ENCODE assay signal across 14 cellular contexts in genomic region chr14:51336304-51336703, GRCh38.
DNase-seq lines count a peak whose midpoint lies in the region; ATAC-seq and TF ChIP-seq lines count a peak whose summit lies in the region.
"Had no signal": no experiment of that assay in that cellular context is flagged by ENCODE, and none has a peak within 500 bp of the region (broad histone marks: within the 10 kb centered on the region; RNA-seq: fewer than 3 reads in every experiment).

No MANE protein-coding gene starts in this region.

- H3K4me1 ChIP-seq in RWPE2 (ENCODE audit: insufficient read depth, poor library complexity, severe bottlenecking) (peaks cover 33% of the 10 kb centered on the region), left ventricle myocardium inferior (peaks cover 27% of the 10 kb centered on the region), subcutaneous abdominal adipose tissue (ENCODE audit: control insufficient read depth in 5 of 5, insufficient read depth in 5 of 5, low read length in 5 of 5) (peaks cover 13 to 45% (median 43%) of the 10 kb centered on the region in 5 donors)

- no peak for ATAC-seq in RWPE2 (ENCODE audit: low read depth)

- intact Hi-C loops in left ventricle myocardium inferior (cut with micrococcal nuclease) = no loop called here

- H3K27me3 ChIP-seq in RWPE2 (ENCODE audit: insufficient read depth, poor library complexity, severe bottlenecking) = no peaks in the 10 kb centered on the region
- H3K27me3 ChIP-seq in left ventricle myocardium inferior (ENCODE audit: low read depth) = no peaks in the 10 kb centered on the region
- no peaks in the 10 kb centered on the region for H3K27me3 ChIP-seq in subcutaneous abdominal adipose tissue (ENCODE audit: control insufficient read depth in 5 of 5, insufficient read depth in 4 of 5, low read length in 5 of 5)

- H3K36me3 ChIP-seq in RWPE2 (ENCODE audit: low read depth) = no peaks in the 10 kb centered on the region
- no peaks in the 10 kb centered on the region for H3K36me3 ChIP-seq in left ventricle myocardium inferior
- H3K36me3 ChIP-seq in subcutaneous abdominal adipose tissue (ENCODE audit: control insufficient read depth in 5 of 5, insufficient read depth in 5 of 5, low read length in 5 of 5) = no peaks in the 10 kb centered on the region

- TF ChIP-seq CTCF in RWPE2 (IDR thresholded peaks at IDR 0.05; ENCODE audit: poor library complexity, severe bottlenecking) (no peak), left ventricle myocardium inferior (IDR thresholded peaks at IDR 0.05; ENCODE audit: borderline replicate concordance) (no peak)

- H3K9me3 ChIP-seq in RWPE2 (ENCODE audit: severe bottlenecking) (no peaks in the 10 kb centered on the region), left ventricle myocardium inferior (replicated peaks) (no peaks in the 10 kb centered on the region), subcutaneous abdominal adipose tissue (ENCODE audit: control insufficient read depth in 5 of 5, low read length in 5 of 5) (no peaks in the 10 kb centered on the region)

- H3K27ac ChIP-seq in RWPE2 (ENCODE audit: poor library complexity, severe bottlenecking) (peak overlapping the region; percentile 26), epithelial cell of prostate (peak overlapping the region; percentile 73), left ventricle myocardium inferior (replicated peaks) (peak overlapping the region; percentile 67), subcutaneous abdominal adipose tissue (ENCODE audit: low read depth, low read length) (peak overlapping the region; percentile 63)
- H3K27ac ChIP-seq: C4-2B had no signal

- DNase-seq in RWPE2 (ENCODE audit: low spot score) (no peak), epithelial cell of prostate (ENCODE audit: low read depth, low spot score) (no peak), left ventricle myocardium inferior (no peak), COLO668 (lab: John Stamatoyannopoulos, UW; ENCODE audit: unreplicated experiment) (no peak), NOMO-1 treated with dmso at 0.1 percent for 144 hours (lab: John Stamatoyannopoulos, UW; ENCODE audit: unreplicated experiment) (no peak)
- no peak for DNase-seq in activated CD4-positive, alpha-beta T cell treated with anti-CD3 and anti-CD28 coated beads for 1 hour
- DNase-seq: COR-L47, KBM-7, NCI-H1436, NCI-H2029, NCI-H2171, NCI-H748 treated with DMSO at 0.1 percent for 48 hours had no signal

- H3K9ac ChIP-seq in subcutaneous abdominal adipose tissue (ENCODE audit: low read length in 5 of 5) = no peak overlapping the region

- H3K4me3 ChIP-seq in RWPE2 (ENCODE audit: severe bottlenecking) (no peak overlapping the region), left ventricle myocardium inferior (no peak overlapping the region), subcutaneous abdominal adipose tissue (ENCODE audit: low read depth in 1 of 5, low read length in 5 of 5) (peak overlapping the region in 1 of 5 donors; percentile 34)
